Comparison of ENCODE assay signal across 8 cellular contexts in the genomic region with DNA sequence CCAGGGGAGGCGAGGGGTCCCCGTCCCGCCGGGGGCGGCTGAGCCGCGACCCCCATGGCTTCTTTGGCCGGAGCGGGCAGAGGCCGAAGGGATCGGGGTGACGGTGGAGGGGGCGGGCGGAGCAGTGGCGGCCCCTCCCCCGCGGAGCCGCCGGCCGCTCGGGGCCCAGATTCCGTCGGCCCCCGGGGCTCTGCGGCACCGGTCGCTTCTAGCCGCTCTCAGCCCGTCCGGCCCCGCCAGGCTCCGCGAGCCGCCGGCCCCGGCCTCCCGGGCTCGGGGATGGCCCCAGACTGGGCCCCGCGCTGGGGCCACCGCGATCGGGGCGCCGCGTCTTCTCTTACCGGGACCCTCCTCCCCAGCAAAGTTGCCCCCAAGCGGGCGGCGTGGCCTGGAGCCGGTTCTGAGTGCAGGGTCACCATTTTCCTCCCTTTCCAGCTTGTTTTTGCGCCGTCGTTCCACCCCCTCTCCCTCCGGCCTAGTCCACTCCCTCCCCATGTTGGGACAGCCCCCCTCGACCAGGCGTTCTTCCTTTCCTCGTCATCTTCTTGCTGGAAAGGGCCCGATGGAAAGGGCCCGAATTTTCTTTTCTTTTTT. TPM values are rescaled to one million over a fixed set of nuclear protein-coding genes. Genes with fewer than 3 reads are reported as not detected.
DNase-seq lines count a peak whose midpoint lies in the region; ATAC-seq and TF ChIP-seq lines count a peak whose summit lies in the region.

No MANE protein-coding gene starts in this region.

- H3K4me1 ChIP-seq in OCI-LY7 (ENCODE audit: insufficient read depth, low read length, poor library complexity, severe bottlenecking) (peaks cover 41% of the 10 kb centered on the region), ascending aorta (peaks cover 23 to 34% of the 10 kb centered on the region in 2 donors), right atrium auricular region (peaks cover 0 to 35% of the 10 kb centered on the region in 2 donors)

- H3K9me2 ChIP-seq in OCI-LY7 (ENCODE audit: insufficient read depth, low read length), result no peaks in the 10 kb centered on the region

- H3K4me3 ChIP-seq in OCI-LY7 (ENCODE audit: low read depth, low read length, poor library complexity, severe bottlenecking) (peak overlapping the region; percentile 98), ascending aorta (peak overlapping the region; percentile 87 to 95), right atrium auricular region (peak overlapping the region; percentile 99)

- intact Hi-C loops in OCI-LY7 (cut with micrococcal nuclease; ENCODE audit: unreplicated experiment) (loop anchor here (2.0 to 10.0 kb wide), 3 partner anchors 142 to 958 kb away; a partner anchor contains a TSS), ascending aorta (cut with DNase I) (loop anchor here (1.0 to 10.0 kb wide), 6 partner anchors 34 to 188 kb away; a partner anchor contains a TSS)

- H3K9me3 ChIP-seq in OCI-LY7 (ENCODE audit: low read length), result no peaks in the 10 kb centered on the region
- no peaks in the 10 kb centered on the region for H3K9me3 ChIP-seq in ascending aorta
- H3K9me3 ChIP-seq in right atrium auricular region, result no peaks in the 10 kb centered on the region

- no peaks in the 10 kb centered on the region for H3K27me3 Mint-ChIP-seq in progenitor cell of endocrine pancreas

- H3K79me2 ChIP-seq in OCI-LY7 (ENCODE audit: insufficient read depth, low read depth, low read length), result peaks cover 68% of the 10 kb centered on the region

- no peaks in the 10 kb centered on the region for H4K20me1 ChIP-seq in OCI-LY7 (ENCODE audit: insufficient read depth, low read length)

- H3K27me3 ChIP-seq in ascending aorta (no peaks in the 10 kb centered on the region), right atrium auricular region (no peaks in the 10 kb centered on the region)

- TF ChIP-seq CTCF in OCI-LY7 (conservative IDR thresholded peaks at IDR 0.05; ENCODE audit: low read length) (no peak), ascending aorta (IDR thresholded peaks at IDR 0.05) (peak in 1 of 3 experiments; percentile 4), right atrium auricular region (IDR thresholded peaks at IDR 0.05) (no peak), progenitor cell of endocrine pancreas (IDR thresholded peaks at IDR 0.05; ENCODE audit: unreplicated experiment) (no peak)

- H3K9me3 Mint-ChIP-seq in progenitor cell of endocrine pancreas (ENCODE audit: low read depth), result no peaks in the 10 kb centered on the region

- H3K36me3 ChIP-seq in OCI-LY7 (ENCODE audit: insufficient read depth, low read length), result no peaks in the 10 kb centered on the region
- no peaks in the 10 kb centered on the region for H3K36me3 ChIP-seq in ascending aorta
- H3K36me3 ChIP-seq in right atrium auricular region, result no peaks in the 10 kb centered on the region

- BruUV-seq in OCI-LY7 (replicated peaks; lab: Mats Ljungman, UMichigan), result no TSS peak

- CTCF ChIA-PET in OCI-LY7 (lab: Charles Lee; ENCODE audit: unreplicated experiment), result no interaction called here

- DNase-seq in NCI-H146 (lab: John Stamatoyannopoulos, UW) (peak; percentile 22), NCI-H146 treated with DMSO at 0.1 percent for 48 hours (lab: John Stamatoyannopoulos, UW; ENCODE audit: unreplicated experiment) (no peak), OCI-LY7 (ENCODE audit: low spot score) (peak; percentile 64), ascending aorta (ENCODE audit: low spot score in 2 of 2) (peak in 1 of 2 donors; percentile 80), right atrium auricular region (ENCODE audit: low spot score) (peak; percentile 66), progenitor cell of endocrine pancreas (ENCODE audit: low spot score, unreplicated experiment) (peak; percentile 19), SKM-1 (lab: John Stamatoyannopoulos, UW; ENCODE audit: unreplicated experiment) (no peak)

- peak overlapping the region; percentile 65; the same call in 1 of the 2 replicates for H2AFZ ChIP-seq in OCI-LY7 (ENCODE audit: low read length)

- peaks cover 26% of the 10 kb centered on the region for H3K4me1 Mint-ChIP-seq in progenitor cell of endocrine pancreas (ENCODE audit: low read depth)

- peak; percentile 12 for ATAC-seq in HG02678 (IDR thresholded peaks at IDR 0.05; ENCODE audit: unreplicated experiment)

- peak overlapping the region; percentile 90 for H3K4me2 ChIP-seq in OCI-LY7 (ENCODE audit: low read length)

- H3K36me3 Mint-ChIP-seq in progenitor cell of endocrine pancreas (ENCODE audit: insufficient read depth), result no peaks in the 10 kb centered on the region

- POLR2A ChIA-PET in OCI-LY7 (lab: Charles Lee), result interaction anchor here (1.0 kb wide), 1 partner anchor 30 kb away, joined by 3 read pairs; no protein-coding TSS in a partner anchor

- H3K27ac ChIP-seq in OCI-LY7 (ENCODE audit: low read depth, low read length, poor library complexity, severe bottlenecking), result peak overlapping the region; percentile 65
- H3K27ac ChIP-seq in ascending aorta, result peak overlapping the region; percentile 98 to 99
- H3K27ac ChIP-seq in right atrium auricular region, result peak overlapping the region; percentile 99 to 100

- H3K27ac Mint-ChIP-seq in progenitor cell of endocrine pancreas, result peak overlapping the region; percentile 98

- peak overlapping the region; percentile 90 for H3K4me3 Mint-ChIP-seq in progenitor cell of endocrine pancreas (ENCODE audit: low read depth)

RNA-seq across cellular contexts. Expression of a gene that starts 0.8 kb away (rescaled TPM):
- total RNA-seq in OCI-LY7 (2014; rRNA removed; shearing (Covaris generic)), result 6.7 and 9.9 TPM in 2 replicates
- total RNA-seq in OCI-LY7 (2022), result 26.0 and 29.7 TPM in 2 replicates
- 48.9 TPM for total RNA-seq in ascending aorta
- 10 to 100 TPM; 16.4 to 22.6 TPM for total RNA-seq in right atrium auricular region
- 41.2 and 45.2 TPM in 2 replicates for total RNA-seq in progenitor cell of endocrine pancreas

Comparison
In these comparisons a context has a peak if more than half of its experiments do, and no peak if none do; other contexts are left out.
1. DNase-seq: peak in NCI-H146 (single experiment), OCI-LY7 (single experiment), right atrium auricular region (single experiment) and progenitor cell of endocrine pancreas (single experiment); none in NCI-H146 treated with DMSO at 0.1 percent for 48 hours (single experiment) and SKM-1 (single experiment).
2. Peak in every context shown above with its lines, with median percentiles within 50 percentile points of each other: H3K27ac ChIP-seq and H3K4me3 ChIP-seq.